12 cellular contexts compared by ENCODE assay signal in genomic region chr1:182163821-182164223, GRCh38.
DNase-seq lines count a peak whose midpoint lies in the region; ATAC-seq, FAIRE-seq and TF ChIP-seq lines count a peak whose summit lies in the region.
"Had no signal": no experiment of that assay in that cellular context is flagged by ENCODE, and none has a peak within 500 bp of the region (broad histone marks: within the 10 kb centered on the region; RNA-seq: fewer than 3 reads in every experiment).

No MANE protein-coding gene starts in this region.

- H3K4me2 ChIP-seq in K562 (ENCODE audit: insufficient read depth, low read length) = no peak overlapping the region

- H3K4me1 Mint-ChIP-seq in natural killer cell treated with Interleukin-12 subunit alpha and Interleukin-12 subunit beta and Interleukin-15 and Interleukin-18, amount 100 ng/mL, for 72 hours (ENCODE audit: low read depth in 2 of 2) = no peaks in the 10 kb centered on the region
- H3K4me1 Mint-ChIP-seq: stimulated activated naive CD8-positive, alpha-beta T cell treated with anti-CD3 and anti-CD28 coated beads, Interleukin-15, amount 100 ng/mL, for 72 hours had no signal

- POLR2A ChIA-PET in K562 (lab: Yijun Ruan, JAX) = interaction anchor here (2.0 kb wide), 1 partner anchor 15 kb away, joined by 5 read pairs; no protein-coding TSS in a partner anchor

- peaks cover 3 to 7% of the 10 kb centered on the region in 2 donors for H3K27me3 Mint-ChIP-seq in natural killer cell treated with Interleukin-12 subunit alpha and Interleukin-12 subunit beta and Interleukin-15 and Interleukin-18, amount 100 ng/mL, for 72 hours
- H3K27me3 Mint-ChIP-seq: activated naive CD8-positive, alpha-beta T cell; stimulated activated naive CD8-positive, alpha-beta T cell treated with anti-CD3 and anti-CD28 coated beads, Interleukin-15, amount 100 ng/mL, for 72 hours had no signal

- DNase-seq in K562 (ENCODE audit: extremely low read depth in 1 of 4, low spot score in 3 of 4) (no peak), head of caudate nucleus (peak in 41 of 42 donors; percentile 28 to 85 (median 59)), upper lobe of right lung (peak; percentile 69)
- DNase-seq in natural killer cell treated with Interleukin-12 subunit alpha and Interleukin-12 subunit beta and Interleukin-15 and Interleukin-18, amount 100 ng/mL, for 72 hours (ENCODE audit: low spot score) = no peak
- DNase-seq: KBM-7; NCI-H82; stimulated activated naive CD8-positive, alpha-beta T cell treated with anti-CD3 and anti-CD28 coated beads, Interleukin-15, amount 100 ng/mL, for 72 hours had no signal

- H3K9me3 ChIP-seq in K562 (replicated peaks; ENCODE audit: control insufficient read depth, insufficient read depth, low read depth, low read length) (0 out of 2 replicates have a peak, but pooled peaks cover 4% of the 10 kb centered on the region), neutrophil (no peaks in the 10 kb centered on the region), upper lobe of right lung (peaks cover 4% of the 10 kb centered on the region)
- H3K9me3 ChIP-seq: SJSA1 had no signal

- TF ChIP-seq EP300 in K562 (IDR thresholded peaks at IDR 0.05; ENCODE audit: low read length) = no peak

- H3K36me3 Mint-ChIP-seq in natural killer cell treated with Interleukin-12 subunit alpha and Interleukin-12 subunit beta and Interleukin-15 and Interleukin-18, amount 100 ng/mL, for 72 hours = peaks cover 16% of the 10 kb centered on the region

- ATAC-seq in K562 = no peak
- peak; percentile 67 for ATAC-seq in upper lobe of right lung
- no peak for ATAC-seq in GM21619 (IDR thresholded peaks at IDR 0.05; ENCODE audit: unreplicated experiment)
- no peak for ATAC-seq in HG03378 (IDR thresholded peaks at IDR 0.05; ENCODE audit: unreplicated experiment)
- ATAC-seq in natural killer cell treated with Interleukin-12 subunit alpha and Interleukin-12 subunit beta and Interleukin-15 and Interleukin-18, amount 100 ng/mL, for 72 hours = no peak
- ATAC-seq: stimulated activated naive CD8-positive, alpha-beta T cell treated with anti-CD3 and anti-CD28 coated beads, Interleukin-15, amount 100 ng/mL, for 72 hours had no signal

- in situ Hi-C loops in K562 (cut with MboI) = no loop called here

- TF ChIP-seq RAD21 in K562 (CRISPR knock-in tag; conservative IDR thresholded peaks at IDR 0.05 in 1 of 2, IDR thresholded peaks at IDR 0.05 in 1 of 2) = no peak

- intact Hi-C loops in K562 (cut with micrococcal nuclease) (no loop called here), head of caudate nucleus (cut with DNase I) (no loop called here), upper lobe of right lung (cut with DNase I) (no loop called here)

- no peak for TF ChIP-seq CTCF in K562 (IDR thresholded peaks at IDR 0.05 in 2 of 3, conservative IDR thresholded peaks at IDR 0.05 in 1 of 3; ENCODE audit: insufficient read depth in 2 of 3, low read depth in 1 of 3, low read length in 3 of 3)
- no peak for TF ChIP-seq CTCF in neutrophil (IDR thresholded peaks at IDR 0.05)
- TF ChIP-seq CTCF in upper lobe of right lung (IDR thresholded peaks at IDR 0.05) = no peak

- WGBS in K562 (ENCODE audit: insufficient coverage, low coverage, missing lambda C conversion rate) = 19% methylated on average over 5 of the region's 5 CpGs

- no peaks in the 10 kb centered on the region for H3K9me1 ChIP-seq in K562 (ENCODE audit: control insufficient read depth, insufficient read depth, low read length)

- H3K36me3 ChIP-seq in K562 (ENCODE audit: control insufficient read depth, insufficient read depth, low read length) (no peaks in the 10 kb centered on the region), neutrophil (no peaks in the 10 kb centered on the region), upper lobe of right lung (no peaks in the 10 kb centered on the region)
- H3K36me3 ChIP-seq: SJSA1 had no signal

- no peak overlapping the region for H3K27ac Mint-ChIP-seq in natural killer cell treated with Interleukin-12 subunit alpha and Interleukin-12 subunit beta and Interleukin-15 and Interleukin-18, amount 100 ng/mL, for 72 hours
- H3K27ac Mint-ChIP-seq: activated naive CD8-positive, alpha-beta T cell had no signal

- no peak overlapping the region for H3K4me3 ChIP-seq in K562
- H3K4me3 ChIP-seq in neutrophil (ENCODE audit: low read depth in 1 of 2, low read length in 1 of 2) = no peak overlapping the region
- no peak overlapping the region for H3K4me3 ChIP-seq in upper lobe of right lung
- H3K4me3 ChIP-seq: SJSA1 had no signal

- no peak overlapping the region for H2AFZ ChIP-seq in K562 (ENCODE audit: low read depth, low read length)

- no peaks in the 10 kb centered on the region for H4K20me1 ChIP-seq in K562 (replicated peaks; ENCODE audit: control insufficient read depth, insufficient read depth, low read length)

- H3K27me3 ChIP-seq in K562 (ENCODE audit: control insufficient read depth in 2 of 2, insufficient read depth in 2 of 2, low read length in 2 of 2) (peaks cover 0 to 2% of the 10 kb centered on the region in 2 experiments; a peak in 1 of 5 replicates), neutrophil (no peaks in the 10 kb centered on the region), upper lobe of right lung (no peaks in the 10 kb centered on the region)
- H3K27me3 ChIP-seq: SJSA1 had no signal

- TF ChIP-seq POLR2A in K562 (conservative IDR thresholded peaks at IDR 0.05) = no peak

- no peak for FAIRE-seq in K562 (lab: Jason Lieb, UNC)

- CTCF ChIA-PET in K562 (lab: Yijun Ruan, JAX; ENCODE audit: low intra/inter-chr PET ratio) = no interaction called here

- H3K9me3 Mint-ChIP-seq in natural killer cell treated with Interleukin-12 subunit alpha and Interleukin-12 subunit beta and Interleukin-15 and Interleukin-18, amount 100 ng/mL, for 72 hours = no peaks in the 10 kb centered on the region
- H3K9me3 Mint-ChIP-seq: stimulated activated naive CD8-positive, alpha-beta T cell treated with anti-CD3 and anti-CD28 coated beads, Interleukin-15, amount 100 ng/mL, for 72 hours had no signal

- no peaks in the 10 kb centered on the region for H3K79me2 ChIP-seq in K562 (ENCODE audit: control insufficient read depth, insufficient read depth, low read length)

- H3K4me1 ChIP-seq in K562 (replicated peaks in 1 of 2; ENCODE audit: control insufficient read depth in 2 of 2, insufficient read depth in 2 of 2, low read length in 2 of 2) (no peaks in the 10 kb centered on the region), neutrophil (ENCODE audit: control insufficient read depth in 1 of 2, insufficient read depth in 1 of 2, low read depth in 1 of 2, low read length in 1 of 2) (peaks cover under 1 to 4% of the 10 kb centered on the region in 2 experiments), upper lobe of right lung (no peaks in the 10 kb centered on the region)
- H3K4me1 ChIP-seq: SJSA1 had no signal

- no peak overlapping the region for H3K9ac ChIP-seq in K562 (ENCODE audit: insufficient read depth in 1 of 2, low read depth in 2 of 2, low read length in 2 of 2)

- no TSS peak for BruUV-seq in K562 (replicated peaks; lab: Mats Ljungman, UMichigan)

- H3K27ac ChIP-seq in K562 (ENCODE audit: extremely low read depth, low read depth, low read length) = no peak overlapping the region
- H3K27ac ChIP-seq in neutrophil = peak overlapping the region; percentile 30
- peak overlapping the region; percentile 61 for H3K27ac ChIP-seq in upper lobe of right lung
- H3K27ac ChIP-seq: SJSA1 had no signal

- no peak overlapping the region for H3K4me3 Mint-ChIP-seq in natural killer cell treated with Interleukin-12 subunit alpha and Interleukin-12 subunit beta and Interleukin-15 and Interleukin-18, amount 100 ng/mL, for 72 hours
- H3K4me3 Mint-ChIP-seq: activated naive CD8-positive, alpha-beta T cell; stimulated activated naive CD8-positive, alpha-beta T cell treated with anti-CD3 and anti-CD28 coated beads, Interleukin-15, amount 100 ng/mL, for 72 hours had no signal

TF ChIP-seq in K562, 482 proteins besides CTCF, POLR2A, EP300 and RAD21:
- TF ChIP-seq, protein P1, sequence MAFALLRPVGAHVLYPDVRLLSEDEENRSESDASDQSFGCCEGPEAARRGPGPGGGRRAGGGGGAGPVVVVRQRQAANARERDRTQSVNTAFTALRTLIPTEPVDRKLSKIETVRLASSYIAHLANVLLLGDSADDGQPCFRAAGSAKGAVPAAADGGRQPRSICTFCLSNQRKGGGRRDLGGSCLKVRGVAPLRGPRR (CRISPR knock-in tag; IDR thresholded peaks at IDR 0.05) = no peak
- TF ChIP-seq DLX4 (CRISPR knock-in tag; IDR thresholded peaks at IDR 0.05) (no peak), CXXC5 (CRISPR knock-in tag; IDR thresholded peaks at IDR 0.05) (no peak), MCM5 (IDR thresholded peaks at IDR 0.05; ENCODE audit: low read depth) (no peak), ID3 (CRISPR knock-in tag; IDR thresholded peaks at IDR 0.05) (no peak), ID3 (tag; IDR thresholded peaks at IDR 0.05) (no peak), RFX1 (IDR thresholded peaks at IDR 0.05) (peak; percentile 76)

Comparison
In these comparisons a context has a peak if more than half of its experiments do, and no peak if none do; other contexts are left out.
1. DNase-seq: peak in head of caudate nucleus (41 of 42) and upper lobe of right lung (single experiment); none in K562 (0 of 4) and natural killer cell treated with Interleukin-12 subunit alpha and Interleukin-12 subunit beta and Interleukin-15 and Interleukin-18, amount 100 ng/mL, for 72 hours (single experiment).